ENCODE assay signal across 1 cellular context in genomic region chr6:168049277-168049676, GRCh38.
TF ChIP-seq lines count a peak whose summit lies in the region.

No MANE protein-coding gene starts in this region.

TF ChIP-seq in K562, 482 proteins besides CTCF, POLR2A, EP300 and RAD21:
- TF ChIP-seq ZNF197 (CRISPR knock-in tag; IDR thresholded peaks at IDR 0.05; ENCODE audit: low read depth) (no peak), EGR1 (conservative IDR thresholded peaks at IDR 0.05) (0 out of 2 replicates have a peak, but pooled peaks have one; percentile 27), NFATC3 (IDR thresholded peaks at IDR 0.05) (no peak), FIP1L1 (IDR thresholded peaks at IDR 0.05; ENCODE audit: low read depth, low read length, poor library complexity, severe bottlenecking) (no peak), ZNF586 (CRISPR knock-in tag; conservative IDR thresholded peaks at IDR 0.05) (no peak), U2AF2 (optimal IDR thresholded peaks at IDR 0.05; ENCODE audit: low read depth, low read length) (no peak)
- TF ChIP-seq, protein P1, sequence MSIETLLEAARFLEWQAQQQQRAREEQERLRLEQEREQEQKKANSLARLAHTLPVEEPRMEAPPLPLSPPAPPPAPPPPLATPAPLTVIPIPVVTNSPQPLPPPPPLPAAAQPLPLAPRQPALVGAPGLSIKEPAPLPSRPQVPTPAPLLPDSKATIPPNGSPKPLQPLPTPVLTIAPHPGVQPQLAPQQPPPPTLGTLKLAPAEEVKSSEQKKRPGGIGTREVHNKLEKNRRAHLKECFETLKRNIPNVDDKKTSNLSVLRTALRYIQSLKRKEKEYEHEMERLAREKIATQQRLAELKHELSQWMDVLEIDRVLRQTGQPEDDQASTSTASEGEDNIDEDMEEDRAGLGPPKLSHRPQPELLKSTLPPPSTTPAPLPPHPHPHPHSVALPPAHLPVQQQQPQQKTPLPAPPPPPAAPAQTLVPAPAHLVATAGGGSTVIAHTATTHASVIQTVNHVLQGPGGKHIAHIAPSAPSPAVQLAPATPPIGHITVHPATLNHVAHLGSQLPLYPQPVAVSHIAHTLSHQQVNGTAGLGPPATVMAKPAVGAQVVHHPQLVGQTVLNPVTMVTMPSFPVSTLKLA (conservative IDR thresholded peaks at IDR 0.05), result no peak
